Comparison of ENCODE assay signal across 8 cellular contexts in the genomic region with DNA sequence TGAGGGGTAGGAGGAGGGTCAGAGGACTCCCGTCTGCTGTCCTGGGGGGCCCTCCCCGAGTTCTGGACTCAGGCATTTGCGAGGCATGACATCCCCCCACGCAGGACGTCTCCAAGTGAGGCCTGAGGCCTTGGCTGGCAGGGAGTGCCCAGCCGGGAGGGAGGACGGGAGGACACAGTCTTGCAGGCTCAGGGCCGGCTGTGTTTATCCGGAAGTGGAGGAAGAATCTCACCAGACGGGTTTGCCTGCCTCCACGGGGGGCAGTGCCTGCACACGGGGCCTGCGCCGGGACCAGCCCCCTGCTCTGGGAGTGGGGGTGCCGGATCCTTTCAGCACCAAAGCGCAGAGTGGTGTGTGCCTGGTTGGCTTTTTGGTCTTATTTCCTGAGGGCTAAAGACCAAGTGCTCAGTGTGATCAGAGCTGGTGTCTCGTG. TPM values are rescaled to one million over a fixed set of nuclear protein-coding genes. Genes with fewer than 3 reads are reported as not detected.
DNase-seq lines count a peak whose midpoint lies in the region; ATAC-seq and TF ChIP-seq lines count a peak whose summit lies in the region.

No MANE protein-coding gene starts in this region.

- H3K4me1 Mint-ChIP-seq in activated naive CD8-positive, alpha-beta T cell (ENCODE audit: low read depth), result peaks cover 9% of the 10 kb centered on the region
- peaks cover 5% of the 10 kb centered on the region for H3K4me1 Mint-ChIP-seq in activated naive CD8-positive, alpha-beta T cell treated with anti-CD3 and anti-CD28 coated beads, Interleukin-2, amount 50 U/mL, for 24 hours

- peak overlapping the region; percentile 38 for H3K4me3 Mint-ChIP-seq in activated naive CD8-positive, alpha-beta T cell
- no peak overlapping the region for H3K4me3 Mint-ChIP-seq in activated naive CD8-positive, alpha-beta T cell treated with anti-CD3 and anti-CD28 coated beads, Interleukin-2, amount 50 U/mL, for 24 hours

- intact Hi-C loops in uterus (cut with DNase I; ENCODE audit: low total_unique reads), result no loop called here

- TF ChIP-seq POLR2A in uterus (IDR thresholded peaks at IDR 0.05), result peak in 1 of 2 donors; percentile 30

- no peak for ATAC-seq in activated naive CD8-positive, alpha-beta T cell treated with anti-CD3 and anti-CD28 coated beads, Interleukin-2, amount 50 U/mL, for 24 hours
- ATAC-seq in HG03025 (IDR thresholded peaks at IDR 0.05; ENCODE audit: low FRiP score, unreplicated experiment) (no peak), GM19328 (IDR thresholded peaks at IDR 0.05; ENCODE audit: unreplicated experiment) (no peak), GM21737 (IDR thresholded peaks at IDR 0.05; ENCODE audit: unreplicated experiment) (no peak)

- H3K27me3 ChIP-seq in uterus, result no peaks in the 10 kb centered on the region

- no peaks in the 10 kb centered on the region for H3K9me3 ChIP-seq in uterus

- no peaks in the 10 kb centered on the region for H3K36me3 Mint-ChIP-seq in activated naive CD8-positive, alpha-beta T cell
- no peaks in the 10 kb centered on the region for H3K36me3 Mint-ChIP-seq in activated naive CD8-positive, alpha-beta T cell treated with anti-CD3 and anti-CD28 coated beads, Interleukin-2, amount 50 U/mL, for 24 hours (ENCODE audit: low read depth)

- H3K4me1 ChIP-seq in uterus, result peaks cover 0 to 29% of the 10 kb centered on the region in 2 donors

- DNase-seq in activated naive CD8-positive, alpha-beta T cell treated with anti-CD3 and anti-CD28 coated beads, Interleukin-2, amount 50 U/mL, for 24 hours, result no peak
- no peak for DNase-seq in coronary artery (ENCODE audit: low spot score)
- peak; percentile 54 for DNase-seq in medulla oblongata (ENCODE audit: extremely low spot score)
- peak in 1 of 2 donors; percentile 61 for DNase-seq in uterus

- H3K9me3 Mint-ChIP-seq in activated naive CD8-positive, alpha-beta T cell (ENCODE audit: low read depth), result no peaks in the 10 kb centered on the region
- H3K9me3 Mint-ChIP-seq in activated naive CD8-positive, alpha-beta T cell treated with anti-CD3 and anti-CD28 coated beads, Interleukin-2, amount 50 U/mL, for 24 hours, result no peaks in the 10 kb centered on the region

- no peak overlapping the region for H3K27ac Mint-ChIP-seq in activated naive CD8-positive, alpha-beta T cell
- H3K27ac Mint-ChIP-seq in activated naive CD8-positive, alpha-beta T cell treated with anti-CD3 and anti-CD28 coated beads, Interleukin-2, amount 50 U/mL, for 24 hours, result no peak overlapping the region

- H3K4me3 ChIP-seq in coronary artery (peak overlapping the region; percentile 45), uterus (no peak overlapping the region)

- TF ChIP-seq CTCF in coronary artery (IDR thresholded peaks at IDR 0.05) (no peak), uterus (IDR thresholded peaks at IDR 0.05) (peak in 2 of 4 experiments; percentile 16 to 19)

- no peaks in the 10 kb centered on the region for H3K27me3 Mint-ChIP-seq in activated naive CD8-positive, alpha-beta T cell
- no peaks in the 10 kb centered on the region for H3K27me3 Mint-ChIP-seq in activated naive CD8-positive, alpha-beta T cell treated with anti-CD3 and anti-CD28 coated beads, Interleukin-2, amount 50 U/mL, for 24 hours

- peak overlapping the region in 1 of 2 donors; percentile 65 for H3K27ac ChIP-seq in coronary artery
- peak overlapping the region; percentile 81 to 84 for H3K27ac ChIP-seq in uterus

- H3K36me3 ChIP-seq in uterus, result no peaks in the 10 kb centered on the region

RNA-seq across cellular contexts. Expression of a gene that starts 10.9 kb away (rescaled TPM):
- 10 to 100 TPM in 2 of 4 donors, 1 to 10 TPM in 1, under 1 TPM in 1; 0.29 to 27.6 (median 8.3) TPM for total RNA-seq in uterus
